In the genomic region with DNA sequence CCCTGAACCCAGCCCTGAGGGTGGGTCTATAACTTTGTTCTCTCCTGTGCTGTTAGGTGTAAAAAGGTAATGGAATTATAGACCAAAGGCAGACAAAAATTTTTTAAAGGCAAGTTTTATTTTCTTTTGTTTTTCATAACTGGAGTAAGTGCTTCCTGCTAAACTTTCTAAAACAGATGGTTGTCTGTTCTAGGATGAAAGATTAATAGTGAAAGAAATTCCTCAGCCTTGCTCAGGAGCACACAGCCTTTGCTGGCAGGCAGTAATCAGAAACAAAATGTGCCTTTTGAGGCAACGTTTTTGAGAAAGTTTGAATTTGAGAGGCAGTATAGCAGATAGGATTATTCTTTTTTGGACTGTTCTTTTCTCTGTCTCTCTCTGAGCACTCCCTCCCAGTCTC, we compare ENCODE assay signal across 18 cellular contexts.
"Had no signal": no experiment of that assay in that cellular context is flagged by ENCODE, and none has a peak within 500 bp of the region (broad histone marks: within the 10 kb centered on the region; RNA-seq: fewer than 3 reads in every experiment).

No MANE protein-coding gene starts in this region.

- H3K4me1 ChIP-seq: body of pancreas, foreskin keratinocyte, psoas muscle, transverse colon had no signal

- H3K36me3 ChIP-seq: transverse colon had no signal

- DNase-seq: activated CD4-positive, alpha-beta T cell treated with anti-CD3 and anti-CD28 coated beads, Interleukin-2, amount 50 U/mL, for 48 hours; activated gamma-delta T cell treated with Interleukin-2 at 50 U/mL for 16 hours; amygdala; body of pancreas; effector memory CD8-positive, alpha-beta T cell; foreskin keratinocyte; glutamatergic neuron; hippocampal formation; left cardiac atrium; right cardiac atrium; stimulated activated naive CD8-positive, alpha-beta T cell treated with anti-CD3 and anti-CD28 coated beads, Interleukin-15, Interleukin-2, amounts not matched to agents 100 U/mL and 50 U/mL, for 24 hours; substantia nigra; transverse colon had no signal

- H3K4me3 ChIP-seq: body of pancreas, psoas muscle, transverse colon had no signal

- H3K27me3 ChIP-seq: body of pancreas, foreskin keratinocyte, transverse colon had no signal

- ATAC-seq: activated naive CD4-positive, alpha-beta T cell treated with anti-CD3 and anti-CD28 coated beads, Interleukin-2, amount 50 U/mL, for 72 hours; body of pancreas; effector memory CD8-positive, alpha-beta T cell; foreskin keratinocyte; left cardiac atrium; natural killer cell treated with Interleukin-12 subunit alpha and Interleukin-12 subunit beta and Interleukin-15 and Interleukin-18, amount 100 ng/mL, for 72 hours; psoas muscle; right cardiac atrium; stimulated activated naive CD8-positive, alpha-beta T cell treated with anti-CD3 and anti-CD28 coated beads, Interleukin-15, Interleukin-2, amounts not matched to agents 100 U/mL and 50 U/mL, for 24 hours had no signal

- H3K9me3 ChIP-seq: body of pancreas, psoas muscle, transverse colon had no signal

- H3K27ac ChIP-seq: body of pancreas, foreskin keratinocyte, psoas muscle, transverse colon had no signal

- H3K36me3 Mint-ChIP-seq: activated naive CD4-positive, alpha-beta T cell treated with anti-CD3 and anti-CD28 coated beads, Interleukin-2, amount 50 U/mL, for 72 hours; natural killer cell treated with Interleukin-12 subunit alpha and Interleukin-12 subunit beta and Interleukin-15 and Interleukin-18, amount 100 ng/mL, for 72 hours had no signal

- H3K27me3 Mint-ChIP-seq: effector memory CD8-positive, alpha-beta T cell; natural killer cell treated with Interleukin-12 subunit alpha and Interleukin-12 subunit beta and Interleukin-15 and Interleukin-18, amount 100 ng/mL, for 72 hours had no signal

- H3K27ac Mint-ChIP-seq: activated naive CD4-positive, alpha-beta T cell treated with anti-CD3 and anti-CD28 coated beads, Interleukin-2, amount 50 U/mL, for 72 hours; activated T-helper 1 cell treated with anti-CD3 and anti-CD28 coated beads, Interleukin-12 subunit alpha, Interleukin-12 subunit beta, Interleukin-2, Interleukin-4 antibody, amounts not matched to agents 30 ng/mL and 10 ng/mL and 1 ng/mL, durations not matched to agents 14 hours and 24 hours and 36 hours; effector memory CD8-positive, alpha-beta T cell; natural killer cell treated with Interleukin-12 subunit alpha and Interleukin-12 subunit beta and Interleukin-15 and Interleukin-18, amount 100 ng/mL, for 72 hours; T-helper 2 cell treated with Interferon-gamma antibody and Interleukin-4, amounts not matched to agents 5 μg/mL and 100 μg/mL, for 36 hours had no signal

- H3K4me3 Mint-ChIP-seq: activated T-helper 1 cell treated with anti-CD3 and anti-CD28 coated beads, Interleukin-12 subunit alpha, Interleukin-12 subunit beta, Interleukin-2, Interleukin-4 antibody, amounts not matched to agents 30 ng/mL and 10 ng/mL and 1 ng/mL, durations not matched to agents 14 hours and 24 hours and 36 hours; effector memory CD8-positive, alpha-beta T cell; natural killer cell treated with Interleukin-12 subunit alpha and Interleukin-12 subunit beta and Interleukin-15 and Interleukin-18, amount 100 ng/mL, for 72 hours; T-helper 2 cell treated with Interferon-gamma antibody and Interleukin-4, amounts not matched to agents 5 μg/mL and 100 μg/mL, for 36 hours had no signal
